In the genomic region with DNA sequence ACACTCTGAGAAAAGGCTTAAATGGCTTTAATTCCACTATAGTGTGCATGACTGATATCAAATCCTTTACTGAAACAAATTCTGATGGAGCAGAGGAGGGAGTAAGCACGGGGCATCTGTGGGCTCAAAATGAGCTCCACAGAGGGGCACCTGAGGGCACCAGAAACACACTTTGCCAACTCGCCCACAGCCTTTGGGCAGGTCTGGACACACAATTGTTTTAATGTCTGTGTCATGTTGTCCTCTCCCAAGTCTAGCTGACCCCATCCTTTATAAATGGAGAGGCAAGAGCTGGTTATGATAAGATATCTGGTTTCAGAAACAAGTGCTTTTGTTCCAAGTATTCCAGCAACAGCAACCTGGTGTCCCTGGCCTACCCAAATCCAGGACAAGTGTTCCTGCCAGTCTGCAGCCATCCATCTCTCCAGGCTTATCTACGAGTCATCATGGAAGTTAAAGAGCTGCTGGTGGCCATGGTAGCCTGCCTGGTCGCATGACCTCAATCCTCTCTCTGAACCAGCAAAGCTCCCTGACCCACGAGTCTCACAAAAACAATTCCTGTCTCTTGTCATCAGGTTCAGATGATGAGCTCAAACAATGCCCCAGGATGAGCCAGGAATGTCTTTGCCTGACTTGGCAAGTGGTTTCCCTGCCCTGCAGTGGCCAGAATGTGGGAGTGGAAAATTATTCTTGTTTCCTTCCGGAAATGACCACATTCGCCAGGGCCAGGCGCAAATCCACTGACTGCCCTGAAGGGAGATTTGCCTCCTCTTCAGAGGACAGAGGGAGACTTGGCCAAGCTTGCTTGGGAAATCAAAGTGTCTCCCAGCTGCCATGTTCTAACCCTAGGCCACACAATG, we compare ENCODE assay signal across 1 cellular context.
TF ChIP-seq lines count a peak whose summit lies in the region.

No MANE protein-coding gene starts in this region.

TF ChIP-seq in SK-N-SH, 30 proteins besides CTCF, POLR2A, EP300 and RAD21 (continued from another document):
- TF ChIP-seq RXRA (IDR thresholded peaks at IDR 0.05; ENCODE audit: borderline replicate concordance, low read depth) (peak; percentile 68; the same call in 1 of the 2 replicates), FOXJ3 (CRISPR knock-in tag; IDR thresholded peaks at IDR 0.05) (no peak), USF1 (IDR thresholded peaks at IDR 0.05; ENCODE audit: borderline replicate concordance, low read depth) (no peak), TCF12 (IDR thresholded peaks at IDR 0.05) (peak; percentile 79), TEAD4 (IDR thresholded peaks at IDR 0.05; ENCODE audit: borderline replicate concordance, insufficient read depth) (peak; percentile 71), TAF1 (IDR thresholded peaks at IDR 0.05; ENCODE audit: borderline replicate concordance, low read depth, low read length) (no peak), RCOR1 (IDR thresholded peaks at IDR 0.05; ENCODE audit: low read length) (no peak), NFIC (IDR thresholded peaks at IDR 0.05; ENCODE audit: borderline replicate concordance) (peak; percentile 68; the same call in 1 of the 2 replicates), PBX3 (IDR thresholded peaks at IDR 0.05) (peak; percentile 78; the same call in 1 of the 2 replicates), POLR2AphosphoS5 (IDR thresholded peaks at IDR 0.05; ENCODE audit: low read depth, low read length) (no peak), MEF2A (IDR thresholded peaks at IDR 0.05; ENCODE audit: borderline replicate concordance, low read depth) (no peak), RFX5 (IDR thresholded peaks at IDR 0.05; ENCODE audit: low read length) (no peak), EZH2phosphoT487 (IDR thresholded peaks at IDR 0.05; ENCODE audit: borderline replicate concordance, low read depth) (no peak)
- TF ChIP-seq, protein P1, sequence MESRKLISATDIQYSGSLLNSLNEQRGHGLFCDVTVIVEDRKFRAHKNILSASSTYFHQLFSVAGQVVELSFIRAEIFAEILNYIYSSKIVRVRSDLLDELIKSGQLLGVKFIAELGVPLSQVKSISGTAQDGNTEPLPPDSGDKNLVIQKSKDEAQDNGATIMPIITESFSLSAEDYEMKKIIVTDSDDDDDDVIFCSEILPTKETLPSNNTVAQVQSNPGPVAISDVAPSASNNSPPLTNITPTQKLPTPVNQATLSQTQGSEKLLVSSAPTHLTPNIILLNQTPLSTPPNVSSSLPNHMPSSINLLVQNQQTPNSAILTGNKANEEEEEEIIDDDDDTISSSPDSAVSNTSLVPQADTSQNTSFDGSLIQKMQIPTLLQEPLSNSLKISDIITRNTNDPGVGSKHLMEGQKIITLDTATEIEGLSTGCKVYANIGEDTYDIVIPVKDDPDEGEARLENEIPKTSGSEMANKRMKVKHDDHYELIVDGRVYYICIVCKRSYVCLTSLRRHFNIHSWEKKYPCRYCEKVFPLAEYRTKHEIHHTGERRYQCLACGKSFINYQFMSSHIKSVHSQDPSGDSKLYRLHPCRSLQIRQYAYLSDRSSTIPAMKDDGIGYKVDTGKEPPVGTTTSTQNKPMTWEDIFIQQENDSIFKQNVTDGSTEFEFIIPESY (IDR thresholded peaks at IDR 0.05; ENCODE audit: borderline replicate concordance, low read depth): no peak
